In the genomic region with DNA sequence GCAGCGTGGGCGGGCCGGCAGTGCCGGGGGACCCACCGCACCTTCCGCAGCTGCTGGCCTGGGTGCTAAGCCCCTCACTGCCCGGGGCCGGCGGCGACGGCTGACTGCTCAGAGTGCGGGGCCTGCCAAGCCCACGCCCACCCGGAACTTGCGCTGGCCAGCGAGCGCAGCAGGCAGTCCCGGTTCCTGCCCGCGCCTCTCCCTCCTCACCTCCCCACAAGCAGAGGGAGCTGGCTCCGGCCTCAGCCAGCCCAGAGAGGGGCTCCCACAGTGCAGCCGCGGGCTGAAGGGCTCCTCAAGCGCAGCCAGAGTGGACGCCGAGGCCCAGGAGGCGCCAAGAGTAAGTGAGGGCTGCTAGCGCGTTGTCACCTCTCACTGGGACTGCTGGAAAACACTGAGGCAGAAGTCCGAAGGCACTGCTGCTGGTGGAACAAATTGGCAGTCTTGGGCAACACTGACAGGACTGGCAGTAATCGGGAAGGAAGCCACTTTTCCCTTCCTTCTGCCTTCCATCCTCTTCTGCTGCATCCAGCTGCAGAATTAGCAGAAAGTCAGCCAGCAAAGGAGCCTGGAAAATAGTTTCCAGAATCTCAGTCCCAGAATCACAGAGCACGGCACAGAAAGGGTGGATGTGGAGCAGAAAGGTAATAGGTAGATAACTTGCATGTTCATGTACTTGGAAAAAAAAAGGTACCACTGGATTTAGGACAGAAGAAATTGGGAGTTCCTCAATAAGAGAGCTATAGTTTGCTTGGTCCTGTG, we compare ENCODE assay signal across 17 cellular contexts.
"Had no signal": no experiment of that assay in that cellular context is flagged by ENCODE, and none has a peak within 500 bp of the region (broad histone marks: within the 10 kb centered on the region; RNA-seq: fewer than 3 reads in every experiment).

No MANE protein-coding gene starts in this region.

- ATAC-seq: activated CD8-positive, alpha-beta memory T cell treated with anti-CD3 and anti-CD28 coated beads, Interleukin-2, amount 10 ng/mL, durations not matched to agents 7 days and 5 days; activated T-helper 17 cell treated with anti-CD3 and anti-CD28 coated beads, Interleukin-2, amount 50 U/mL, for 72 hours; gastroesophageal sphincter; heart left ventricle; naive thymus-derived CD4-positive, alpha-beta T cell; SK-N-SH treated with all-trans-retinoic acid at 6 μM for 48 hours; T-cell had no signal

- H3K4me3 ChIP-seq: gastroesophageal sphincter, heart left ventricle, left ventricle myocardium inferior, transverse colon had no signal

- H3K9me3 ChIP-seq: gastroesophageal sphincter, neutrophil, transverse colon had no signal

- H3K27me3 ChIP-seq: gastroesophageal sphincter, heart left ventricle, transverse colon had no signal

- H3K36me3 ChIP-seq: gastroesophageal sphincter, heart left ventricle, left ventricle myocardium inferior, neutrophil, transverse colon had no signal

- DNase-seq: activated B cell treated with CpG ODN at 0.5 μM for 24 hours; activated CD4-positive, alpha-beta memory T cell treated with anti-CD3 and anti-CD28 coated beads, Interleukin-2, amount 10 ng/mL, durations not matched to agents 7 days and 5 days; activated CD4-positive, alpha-beta T cell treated with anti-CD3 and anti-CD28 coated beads for 48 hours; activated CD8-positive, alpha-beta memory T cell treated with anti-CD3 and anti-CD28 coated beads, Interleukin-2, amount 10 ng/mL, durations not matched to agents 7 days and 5 days; activated naive CD4-positive, alpha-beta T cell treated with Interleukin-2 at 50 U/mL for 16 hours; activated naive CD8-positive, alpha-beta T cell treated with anti-CD3 and anti-CD28 coated beads, Interleukin-2, amount 10 ng/mL, durations not matched to agents 7 days and 5 days; amygdala; left ventricle myocardium inferior; naive thymus-derived CD4-positive, alpha-beta T cell; retina; transverse colon had no signal

- H3K27ac ChIP-seq: gastroesophageal sphincter, heart left ventricle, left ventricle myocardium inferior, neutrophil, transverse colon had no signal
